ENCODE assay signal across 2 cellular contexts in genomic region chr2:36540986-36541750, GRCh38.
A peak's percentile ranks its signal among the peaks of the same experiment; 100 is the strongest.
TF ChIP-seq lines count a peak whose summit lies in the region.

No MANE protein-coding gene starts in this region.

TF ChIP-seq in IMR-90, 13 proteins besides CTCF, POLR2A, EP300 and RAD21:
- TF ChIP-seq MAFK (IDR thresholded peaks at IDR 0.05; ENCODE audit: low read depth, low read length) = peak; percentile 95
- no peak for TF ChIP-seq SMC3 (IDR thresholded peaks at IDR 0.05; ENCODE audit: low read depth, low read length)

TF ChIP-seq in H1, 55 proteins besides CTCF, POLR2A, EP300 and RAD21:
- TF ChIP-seq MAFK (IDR thresholded peaks at IDR 0.05; ENCODE audit: low read depth, low read length) (peak; percentile 51; the same call in 1 of the 2 replicates), EGR1 (IDR thresholded peaks at IDR 0.05; ENCODE audit: borderline replicate concordance, low read depth, low read length) (no peak)
